Comparison of ENCODE assay signal across 1 cellular context in the genomic region with DNA sequence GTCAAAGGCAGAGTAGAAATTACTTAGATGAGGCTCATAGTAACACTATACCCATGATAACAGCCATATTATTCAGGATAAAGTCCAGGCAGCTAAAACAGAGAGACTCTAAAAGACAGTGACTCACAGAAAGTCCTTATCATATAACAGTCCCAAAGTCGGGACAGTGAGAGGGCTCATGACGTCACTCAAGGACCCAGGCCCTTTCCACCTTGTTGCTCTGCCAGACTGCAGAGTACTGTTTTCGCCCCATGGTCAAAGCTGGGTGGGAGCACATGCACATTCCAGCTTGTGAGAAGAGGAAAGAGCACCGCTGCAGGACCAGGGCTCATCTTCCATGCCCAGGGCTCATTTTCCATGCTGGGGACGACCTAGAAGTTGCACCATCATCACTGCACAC.
A peak's percentile ranks its signal among the peaks of the same experiment; 100 is the strongest.
TF ChIP-seq lines count a peak whose summit lies in the region.

No MANE protein-coding gene starts in this region.

TF ChIP-seq in GM12878, 131 proteins besides CTCF, POLR2A, EP300 and RAD21 (continued from another document):
- TF ChIP-seq, protein P1, sequence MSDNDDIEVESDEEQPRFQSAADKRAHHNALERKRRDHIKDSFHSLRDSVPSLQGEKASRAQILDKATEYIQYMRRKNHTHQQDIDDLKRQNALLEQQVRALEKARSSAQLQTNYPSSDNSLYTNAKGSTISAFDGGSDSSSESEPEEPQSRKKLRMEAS (IDR thresholded peaks at IDR 0.05; ENCODE audit: low read depth, low read length), result no peak
- TF ChIP-seq KLF5 (IDR thresholded peaks at IDR 0.05; ENCODE audit: partially characterized antibody), result no peak
- TF ChIP-seq, protein P2, sequence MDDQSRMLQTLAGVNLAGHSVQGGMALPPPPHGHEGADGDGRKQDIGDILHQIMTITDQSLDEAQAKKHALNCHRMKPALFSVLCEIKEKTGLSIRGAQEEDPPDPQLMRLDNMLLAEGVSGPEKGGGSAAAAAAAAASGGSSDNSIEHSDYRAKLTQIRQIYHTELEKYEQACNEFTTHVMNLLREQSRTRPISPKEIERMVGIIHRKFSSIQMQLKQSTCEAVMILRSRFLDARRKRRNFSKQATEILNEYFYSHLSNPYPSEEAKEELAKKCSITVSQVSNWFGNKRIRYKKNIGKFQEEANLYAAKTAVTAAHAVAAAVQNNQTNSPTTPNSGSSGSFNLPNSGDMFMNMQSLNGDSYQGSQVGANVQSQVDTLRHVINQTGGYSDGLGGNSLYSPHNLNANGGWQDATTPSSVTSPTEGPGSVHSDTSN (IDR thresholded peaks at IDR 0.05; ENCODE audit: insufficient replicate concordance, low read depth, low read length), result peak; percentile 19
- no peak for TF ChIP-seq NR2C2 (IDR thresholded peaks at IDR 0.05; ENCODE audit: borderline replicate concordance, control insufficient read depth, insufficient read length, low read depth)
- no peak for TF ChIP-seq PAX5 (IDR thresholded peaks at IDR 0.05; ENCODE audit: borderline replicate concordance, low read depth, low read length)
- no peak for TF ChIP-seq SREBF2 (IDR thresholded peaks at IDR 0.05; ENCODE audit: low read length)
- no peak for TF ChIP-seq SMAD5 (IDR thresholded peaks at IDR 0.05; ENCODE audit: low read depth)
- no peak for TF ChIP-seq NBN (IDR thresholded peaks at IDR 0.05)
- TF ChIP-seq CBX5 (IDR thresholded peaks at IDR 0.05; ENCODE audit: low read depth), result no peak
- TF ChIP-seq, protein P3, sequence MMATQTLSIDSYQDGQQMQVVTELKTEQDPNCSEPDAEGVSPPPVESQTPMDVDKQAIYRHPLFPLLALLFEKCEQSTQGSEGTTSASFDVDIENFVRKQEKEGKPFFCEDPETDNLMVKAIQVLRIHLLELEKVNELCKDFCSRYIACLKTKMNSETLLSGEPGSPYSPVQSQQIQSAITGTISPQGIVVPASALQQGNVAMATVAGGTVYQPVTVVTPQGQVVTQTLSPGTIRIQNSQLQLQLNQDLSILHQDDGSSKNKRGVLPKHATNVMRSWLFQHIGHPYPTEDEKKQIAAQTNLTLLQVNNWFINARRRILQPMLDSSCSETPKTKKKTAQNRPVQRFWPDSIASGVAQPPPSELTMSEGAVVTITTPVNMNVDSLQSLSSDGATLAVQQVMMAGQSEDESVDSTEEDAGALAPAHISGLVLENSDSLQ (IDR thresholded peaks at IDR 0.05), result peak; percentile 72
- TF ChIP-seq RUNX3 (IDR thresholded peaks at IDR 0.05; ENCODE audit: low read length), result no peak
- TF ChIP-seq RCOR1 (conservative IDR thresholded peaks at IDR 0.05; ENCODE audit: low read depth, low read length), result no peak
- TF ChIP-seq, protein P4, sequence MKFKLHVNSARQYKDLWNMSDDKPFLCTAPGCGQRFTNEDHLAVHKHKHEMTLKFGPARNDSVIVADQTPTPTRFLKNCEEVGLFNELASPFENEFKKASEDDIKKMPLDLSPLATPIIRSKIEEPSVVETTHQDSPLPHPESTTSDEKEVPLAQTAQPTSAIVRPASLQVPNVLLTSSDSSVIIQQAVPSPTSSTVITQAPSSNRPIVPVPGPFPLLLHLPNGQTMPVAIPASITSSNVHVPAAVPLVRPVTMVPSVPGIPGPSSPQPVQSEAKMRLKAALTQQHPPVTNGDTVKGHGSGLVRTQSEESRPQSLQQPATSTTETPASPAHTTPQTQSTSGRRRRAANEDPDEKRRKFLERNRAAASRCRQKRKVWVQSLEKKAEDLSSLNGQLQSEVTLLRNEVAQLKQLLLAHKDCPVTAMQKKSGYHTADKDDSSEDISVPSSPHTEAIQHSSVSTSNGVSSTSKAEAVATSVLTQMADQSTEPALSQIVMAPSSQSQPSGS (IDR thresholded peaks at IDR 0.05; ENCODE audit: low read length), result no peak
